In the genomic region with DNA sequence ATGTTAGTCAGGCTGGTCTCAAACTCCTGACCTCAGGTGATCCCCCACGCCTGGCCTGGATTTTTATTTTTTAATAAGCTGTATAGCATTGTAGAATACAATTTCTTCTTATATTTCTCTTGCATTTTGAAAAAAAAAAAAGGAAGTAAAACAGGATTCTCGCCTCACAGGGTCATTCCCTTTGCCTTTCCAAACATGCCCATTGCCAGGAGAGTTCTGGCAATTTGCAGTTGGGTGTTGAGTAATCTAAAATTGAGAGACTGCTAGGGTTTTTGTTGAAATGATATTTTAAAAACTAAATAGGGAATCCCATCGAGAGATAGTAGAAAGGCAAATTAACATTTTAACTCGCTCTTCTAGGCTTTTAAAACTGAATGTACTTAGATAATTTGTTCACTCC, we compare ENCODE assay signal across 11 cellular contexts.
"Had no signal": no experiment of that assay in that cellular context is flagged by ENCODE, and none has a peak within 500 bp of the region (broad histone marks: within the 10 kb centered on the region; RNA-seq: fewer than 3 reads in every experiment).

No MANE protein-coding gene starts in this region.

- H3K9me3 Mint-ChIP-seq: naive B cell; stimulated activated effector memory CD8-positive, alpha-beta T cell treated with anti-CD3 and anti-CD28 coated beads, Interleukin-12 subunit alpha, Interleukin-12 subunit beta, amount 100 ng/mL, for 72 hours had no signal

- H3K4me3 ChIP-seq: esophagus muscularis mucosa, lung, thyroid gland had no signal

- H3K4me3 Mint-ChIP-seq: activated naive CD8-positive, alpha-beta T cell; stimulated activated effector memory CD8-positive, alpha-beta T cell treated with anti-CD3 and anti-CD28 coated beads, Interleukin-12 subunit alpha, Interleukin-12 subunit beta, amount 100 ng/mL, for 72 hours had no signal

- ATAC-seq: stimulated activated effector memory CD8-positive, alpha-beta T cell treated with anti-CD3 and anti-CD28 coated beads, Interleukin-12 subunit alpha, Interleukin-12 subunit beta, amount 100 ng/mL, for 72 hours had no signal

- DNase-seq: activated gamma-delta T cell, cerebellar nuclear complex, right cardiac atrium had no signal

- H3K36me3 ChIP-seq: brain microvascular endothelial cell, esophagus muscularis mucosa, thyroid gland had no signal

- H3K9me3 ChIP-seq: esophagus muscularis mucosa, thyroid gland had no signal

- H3K27ac ChIP-seq: brain microvascular endothelial cell, thyroid gland had no signal

- H3K27ac Mint-ChIP-seq: activated naive CD8-positive, alpha-beta T cell had no signal

- FAIRE-seq: urothelium cell line had no signal

- H3K27me3 Mint-ChIP-seq: activated naive CD8-positive, alpha-beta T cell; naive B cell had no signal

- H3K27me3 ChIP-seq: brain microvascular endothelial cell, esophagus muscularis mucosa, thyroid gland had no signal

- H3K36me3 Mint-ChIP-seq: naive B cell had no signal
